ENCODE assay signal across 13 cellular contexts in genomic region chr7:74455933-74456332, GRCh38. TPM values are rescaled to one million over a fixed set of nuclear protein-coding genes. Genes with fewer than 3 reads are reported as not detected.
DNase-seq lines count a peak whose midpoint lies in the region; ATAC-seq and TF ChIP-seq lines count a peak whose summit lies in the region.
"Had no signal": no experiment of that assay in that cellular context is flagged by ENCODE, and none has a peak within 500 bp of the region (broad histone marks: within the 10 kb centered on the region; RNA-seq: fewer than 3 reads in every experiment).

No MANE protein-coding gene starts in this region.

- H3K36me3 ChIP-seq in heart right ventricle (no peaks in the 10 kb centered on the region), sigmoid colon (no peaks in the 10 kb centered on the region)
- H3K36me3 ChIP-seq: spleen had no signal

- TF ChIP-seq POLR2A in sigmoid colon (IDR thresholded peaks at IDR 0.05), result no peak

- peak overlapping the region; percentile 27 for H3K27ac Mint-ChIP-seq in T-helper 17 cell

- WGBS in heart right ventricle, 2 donors, result 48 to 55% methylated on average over 6 of the region's 6 CpGs
- 67 to 73% methylated on average over 6 of the region's 6 CpGs for WGBS in sigmoid colon, 2 donors

- ATAC-seq in T-helper 17 cell (no peak), heart right ventricle (peak in 2 of 8 donors; percentile 18 to 35)

- TF ChIP-seq EP300 in sigmoid colon (IDR thresholded peaks at IDR 0.05), result no peak

- peaks cover 0 to 25% (median 0%) of the 10 kb centered on the region in 7 donors for H3K27me3 ChIP-seq in heart right ventricle
- H3K27me3 ChIP-seq in sigmoid colon, result no peaks in the 10 kb centered on the region

- DNase-seq in T-helper 17 cell (no peak), heart right ventricle (no peak), sigmoid colon (no peak), NK-92 (lab: John Stamatoyannopoulos, UW; ENCODE audit: unreplicated experiment) (no peak), NCI-H1694 (lab: John Stamatoyannopoulos, UW) (no peak), D341Med (ENCODE audit: low spot score) (no peak)
- no peak for DNase-seq in effector CD8-positive, alpha-beta T cell (lab: John Stamatoyannopoulos, UW)
- DNase-seq: activated gamma-delta T cell; CD8-positive, alpha-beta memory T cell; NCI-H1417 treated with DMSO at 0.1 percent for 48 hours; spleen; WERI-Rb-1 had no signal

- H3K4me3 ChIP-seq in heart right ventricle, result no peak overlapping the region
- no peak overlapping the region for H3K4me3 ChIP-seq in sigmoid colon
- H3K4me3 ChIP-seq: spleen had no signal

- H3K9me3 ChIP-seq in T-helper 17 cell (ENCODE audit: control insufficient read depth, low read length, poor library complexity, severe bottlenecking) (no peaks in the 10 kb centered on the region), heart right ventricle (no peaks in the 10 kb centered on the region), sigmoid colon (no peaks in the 10 kb centered on the region)
- H3K9me3 ChIP-seq: spleen had no signal

- peak overlapping the region; percentile 58 for H3K4me3 Mint-ChIP-seq in T-helper 17 cell

- H3K4me1 Mint-ChIP-seq in T-helper 17 cell, result peaks cover 10% of the 10 kb centered on the region

- no peaks in the 10 kb centered on the region for H3K36me3 Mint-ChIP-seq in T-helper 17 cell (ENCODE audit: low read depth)
- H3K36me3 Mint-ChIP-seq: CD8-positive, alpha-beta memory T cell had no signal

- H3K27me3 Mint-ChIP-seq in T-helper 17 cell, result no peaks in the 10 kb centered on the region

- no peak for TF ChIP-seq CTCF in C4-2B (conservative IDR thresholded peaks at IDR 0.05)
- no peak for TF ChIP-seq CTCF in heart right ventricle (IDR thresholded peaks at IDR 0.05)
- TF ChIP-seq CTCF in sigmoid colon (IDR thresholded peaks at IDR 0.05), result no peak

- H3K27ac ChIP-seq in C4-2B (peak overlapping the region; percentile 73), heart right ventricle (peak overlapping the region; percentile 68 to 94 (median 90)), sigmoid colon (peak overlapping the region; percentile 88 to 96 (median 92))

- peaks cover 0 to 33% (median 17%) of the 10 kb centered on the region in 9 donors for H3K4me1 ChIP-seq in heart right ventricle
- H3K4me1 ChIP-seq in sigmoid colon, result peaks cover 2 to 32% (median 28%) of the 10 kb centered on the region in 4 donors

- intact Hi-C loops in heart right ventricle (cut with DNase I), result loop anchor here in 7 of 10 donors (2.0 to 10.0 kb wide), 5 partner anchors 21 to 199 kb away; partner anchors contain the start of gene GTF2I (in 3 of the 7)
- intact Hi-C loops in sigmoid colon (cut with DNase I), result no loop called here

RNA-seq across cellular contexts. Expression of gene GTF2IRD1, which starts 2.2 kb away (rescaled TPM):
- 1 to 10 TPM; 2.3 to 3.5 TPM for total RNA-seq in T-helper 17 cell
- total RNA-seq in heart right ventricle, result 10 to 100 TPM; 11.7 to 36.6 (median 17.2) TPM
- 10 to 100 TPM; 22.1 TPM for polyA plus RNA-seq in heart right ventricle
- 10 to 100 TPM; 15.0 to 24.2 (median 17.9) TPM for total RNA-seq in sigmoid colon
- 10 to 100 TPM in 1 of 3 donors, 1 to 10 TPM in 2; 1.8 to 13.6 (median 3.5) TPM for polyA plus RNA-seq in sigmoid colon
- polyA plus RNA-seq: CD8-positive, alpha-beta memory T cell had no signal
